ENCODE assay signal across 25 cellular contexts in genomic region chr3:195113074-195113473, GRCh38.
"Had no signal": no experiment of that assay in that cellular context is flagged by ENCODE, and none has a peak within 500 bp of the region (broad histone marks: within the 10 kb centered on the region; RNA-seq: fewer than 3 reads in every experiment).

No MANE protein-coding gene starts in this region.

- H3K9me3 Mint-ChIP-seq: activated naive CD4-positive, alpha-beta T cell treated with anti-CD3 and anti-CD28 coated beads for 36 hours; activated T-cell treated with anti-CD3 and anti-CD28 coated beads, Interleukin-2, amount 50 U/mL, for 4 hours; dendritic cell treated with granulocyte-macrophage colony-stimulating factor and Interleukin-4, amounts not matched to agents 40 ng/mL and 50 ng/mL, for 4 days; naive thymus-derived CD4-positive, alpha-beta T cell; stimulated activated naive CD8-positive, alpha-beta T cell treated with anti-CD3 and anti-CD28 coated beads, Interleukin-15, amount 100 ng/mL, for 72 hours; type B pancreatic cell had no signal

- H3K36me3 ChIP-seq: brain microvascular endothelial cell, esophagus muscularis mucosa, gastroesophageal sphincter, heart left ventricle, left ventricle myocardium inferior, ovary had no signal

- H3K36me3 Mint-ChIP-seq: naive thymus-derived CD4-positive, alpha-beta T cell; type B pancreatic cell had no signal

- DNase-seq: activated CD4-positive, alpha-beta T cell treated with anti-CD3 and anti-CD28 coated beads, Interleukin-2, amount 50 U/mL, for 1 hour; activated CD4-positive, CD25-positive, alpha-beta regulatory T cell treated with anti-CD3 and anti-CD28 coated beads, Interleukin-2, amount 50 U/mL, for 72 hours; activated CD8-positive, alpha-beta memory T cell treated with anti-CD3 and anti-CD28 coated beads, Interleukin-2, amount 50 U/mL, for 4 hours; activated naive CD4-positive, alpha-beta T cell treated with anti-CD3 and anti-CD28 coated beads for 36 hours; activated T-cell treated with anti-CD3 and anti-CD28 coated beads, Interleukin-2, amount 50 U/mL, for 4 hours; aorta; brain microvascular endothelial cell; cerebellar nuclear complex; effector CD8-positive, alpha-beta T cell; heart left ventricle; kidney glomerular epithelial cell; left ventricle myocardium inferior; naive thymus-derived CD4-positive, alpha-beta T cell; psoas muscle; stimulated activated CD4-positive, alpha-beta T cell treated with anti-CD3 and anti-CD28 coated beads, Interleukin-15, amount 100 ng/mL, for 24 hours; stimulated activated CD4-positive, alpha-beta T cell treated with anti-CD3 and anti-CD28 coated beads, Interleukin-2, amount 100 ng/mL, for 48 hours; stimulated activated naive CD8-positive, alpha-beta T cell treated with anti-CD3 and anti-CD28 coated beads, Interleukin-15, amount 100 ng/mL, for 72 hours; T-helper 1 cell; T1000 had no signal

- H3K4me3 Mint-ChIP-seq: activated naive CD4-positive, alpha-beta T cell treated with anti-CD3 and anti-CD28 coated beads for 36 hours; activated T-cell treated with anti-CD3 and anti-CD28 coated beads, Interleukin-2, amount 50 U/mL, for 4 hours; dendritic cell treated with granulocyte-macrophage colony-stimulating factor and Interleukin-4, amounts not matched to agents 40 ng/mL and 50 ng/mL, for 4 days; naive thymus-derived CD4-positive, alpha-beta T cell; stimulated activated naive CD8-positive, alpha-beta T cell treated with anti-CD3 and anti-CD28 coated beads, Interleukin-15, amount 100 ng/mL, for 72 hours; type B pancreatic cell had no signal

- H3K4me1 ChIP-seq: psoas muscle had no signal

- H3K27me3 ChIP-seq: brain microvascular endothelial cell, esophagus muscularis mucosa, gastroesophageal sphincter, heart left ventricle, ovary had no signal

- H3K9me3 ChIP-seq: esophagus muscularis mucosa, gastroesophageal sphincter, heart left ventricle, left ventricle myocardium inferior, ovary, psoas muscle had no signal

- H3K27ac ChIP-seq: brain microvascular endothelial cell, esophagus muscularis mucosa, gastroesophageal sphincter, heart left ventricle, left ventricle myocardium inferior, ovary, psoas muscle, skin epidermis had no signal

- H3K27ac Mint-ChIP-seq: activated naive CD4-positive, alpha-beta T cell treated with anti-CD3 and anti-CD28 coated beads for 36 hours; dendritic cell treated with granulocyte-macrophage colony-stimulating factor and Interleukin-4, amounts not matched to agents 40 ng/mL and 50 ng/mL, for 4 days; naive thymus-derived CD4-positive, alpha-beta T cell; stimulated activated naive CD8-positive, alpha-beta T cell treated with anti-CD3 and anti-CD28 coated beads, Interleukin-15, amount 100 ng/mL, for 72 hours; type B pancreatic cell had no signal

- H3K4me3 ChIP-seq: esophagus muscularis mucosa, gastroesophageal sphincter, heart left ventricle, left ventricle myocardium inferior, ovary, psoas muscle, skin epidermis had no signal

- ATAC-seq: activated T-cell treated with anti-CD3 and anti-CD28 coated beads, Interleukin-2, amount 50 U/mL, for 4 hours; gastroesophageal sphincter; heart left ventricle; naive thymus-derived CD4-positive, alpha-beta T cell; psoas muscle; stimulated activated naive CD8-positive, alpha-beta T cell treated with anti-CD3 and anti-CD28 coated beads, Interleukin-15, amount 100 ng/mL, for 72 hours had no signal

- H3K27me3 Mint-ChIP-seq: dendritic cell treated with granulocyte-macrophage colony-stimulating factor and Interleukin-4, amounts not matched to agents 40 ng/mL and 50 ng/mL, for 4 days; naive thymus-derived CD4-positive, alpha-beta T cell; stimulated activated naive CD8-positive, alpha-beta T cell treated with anti-CD3 and anti-CD28 coated beads, Interleukin-15, amount 100 ng/mL, for 72 hours; type B pancreatic cell had no signal
